ENCODE assay signal across 8 cellular contexts in genomic region chr17:64847504-64848466, GRCh38.
DNase-seq lines count a peak whose midpoint lies in the region; ATAC-seq, FAIRE-seq and TF ChIP-seq lines count a peak whose summit lies in the region.
"Not testable (repeated sequence)": the region's sequence is repeated elsewhere in the genome, so short reads cannot be mapped to it uniquely, and the experiment has no call there.

No MANE protein-coding gene starts in this region.

- TF ChIP-seq RAD21 in GM12878 (IDR thresholded peaks at IDR 0.05; ENCODE audit: insufficient read depth, low read depth, low read length): peak; percentile 46

- not testable (repeated sequence) for BruUV-seq in GM12878 (replicated peaks; lab: Mats Ljungman, UMichigan)

- DNase-seq in COR-L47 (lab: John Stamatoyannopoulos, UW) (peak; percentile 33), HT1080 (ENCODE audit: low read depth) (peak; percentile 23), NOMO-1 (lab: John Stamatoyannopoulos, UW; ENCODE audit: unreplicated experiment in 2 of 2) (peak; percentile 25 to 34), heart left ventricle (peak; percentile 42 to 84 (median 61)), omental fat pad (ENCODE audit: low spot score) (peak; percentile 41)
- peak; percentile 93 for DNase-seq in activated CD4-positive, alpha-beta T cell treated with anti-CD3 and anti-CD28 coated beads, Interleukin-2, amount 10 ng/mL, durations not matched to agents 24 days and 14 days
- not testable (repeated sequence) for DNase-seq in GM12878 (ENCODE audit: low read depth, low spot score)
- DNase-seq in stimulated activated CD8-positive, alpha-beta memory T cell treated with anti-CD3 and anti-CD28 coated beads, Interleukin-7, amount 100 ng/mL, for 24 hours (ENCODE audit: low read depth): peak; percentile 72

- CTCF ChIA-PET in GM12878 (lab: Yijun Ruan, JAX): not testable (repeated sequence)

- H3K9me3 Mint-ChIP-seq in activated CD4-positive, alpha-beta T cell treated with anti-CD3 and anti-CD28 coated beads, Interleukin-2, amount 10 ng/mL, durations not matched to agents 24 days and 14 days: not testable (repeated sequence)

- not testable (repeated sequence) for H3K4me3 ChIP-seq in GM12878, heart left ventricle

- H3K4me1 ChIP-seq in GM12878 (ENCODE audit: control insufficient read depth, insufficient read depth, low read length); heart left ventricle: not testable (repeated sequence)

- not testable (repeated sequence) for H2AFZ ChIP-seq in GM12878 (ENCODE audit: control insufficient read depth, low read depth, low read length)

- not testable (repeated sequence) for H3K27ac Mint-ChIP-seq in activated CD4-positive, alpha-beta T cell treated with anti-CD3 and anti-CD28 coated beads, Interleukin-2, amount 10 ng/mL, durations not matched to agents 24 days and 14 days

- H3K27me3 ChIP-seq in GM12878 (replicated peaks in 1 of 2; ENCODE audit: control insufficient read depth in 2 of 2, insufficient read depth in 2 of 2, low read length in 1 of 2); heart left ventricle: not testable (repeated sequence)

- not testable (repeated sequence) for H3K79me2 ChIP-seq in GM12878 (ENCODE audit: control insufficient read depth, insufficient read depth, low read length)

- not testable (repeated sequence) for H3K36me3 Mint-ChIP-seq in activated CD4-positive, alpha-beta T cell treated with anti-CD3 and anti-CD28 coated beads, Interleukin-2, amount 10 ng/mL, durations not matched to agents 24 days and 14 days (ENCODE audit: low read depth)

- ATAC-seq in GM12878: peak; percentile 98
- peak in 3 of 4 donors; percentile 75 to 87 (median 83) for ATAC-seq in heart left ventricle
- ATAC-seq in omental fat pad (ENCODE audit: low FRiP score): not testable (repeated sequence)

- not testable (repeated sequence) for TF ChIP-seq POLR2A in GM12878 (IDR thresholded peaks at IDR 0.05; ENCODE audit: low read depth, low read length); heart left ventricle (IDR thresholded peaks at IDR 0.05)

- RAD21 ChIA-PET in GM12878 (lab: Charles Lee; ENCODE audit: unreplicated experiment): not testable (repeated sequence)

- H3K27me3 Mint-ChIP-seq in activated CD4-positive, alpha-beta T cell treated with anti-CD3 and anti-CD28 coated beads, Interleukin-2, amount 10 ng/mL, durations not matched to agents 24 days and 14 days: not testable (repeated sequence)

- H3K9me3 ChIP-seq in GM12878 (replicated peaks; ENCODE audit: control insufficient read depth, insufficient read depth, low read length); heart left ventricle: not testable (repeated sequence)

- H3K4me3 Mint-ChIP-seq in activated CD4-positive, alpha-beta T cell treated with anti-CD3 and anti-CD28 coated beads, Interleukin-2, amount 10 ng/mL, durations not matched to agents 24 days and 14 days: not testable (repeated sequence)

- in situ Hi-C loops in GM12878 (cut with MboI): not testable (repeated sequence)

- H3K9ac ChIP-seq in GM12878 (ENCODE audit: control insufficient read depth, insufficient read depth, low read length): not testable (repeated sequence)

- 42% methylated on average over 41 of the region's 49 CpGs for WGBS in GM12878 (ENCODE audit: insufficient coverage, insufficient replicate concordance, low lambda C conversion rate, missing lambda C conversion rate)
- 53 to 55% (median 54%) methylated on average over 32 to 49 of the region's 49 CpGs for WGBS in heart left ventricle, 4 donors

- not testable (repeated sequence) for H3K27ac ChIP-seq in GM12878 (ENCODE audit: control insufficient read depth, insufficient read depth); heart left ventricle

- TF ChIP-seq EP300 in GM12878 (IDR thresholded peaks at IDR 0.05; ENCODE audit: borderline replicate concordance in 1 of 2, control insufficient read depth in 1 of 2, low read depth in 2 of 2, low read length in 2 of 2): not testable (repeated sequence)

- H3K4me2 ChIP-seq in GM12878 (ENCODE audit: control insufficient read depth, insufficient read depth): not testable (repeated sequence)

- SMC1A ChIA-PET in GM12878 (lab: Charles Lee; ENCODE audit: uncharacterized antibody, unreplicated experiment): interaction anchor here (1.1 kb wide), 1 partner anchor 79 kb away, joined by 3 read pairs; no protein-coding TSS in a partner anchor

- H3K36me3 ChIP-seq in GM12878 (ENCODE audit: control insufficient read depth in 2 of 2, insufficient read depth in 2 of 2, low read length in 1 of 2); heart left ventricle: not testable (repeated sequence)

- peak; percentile 46 to 60 (median 47) for TF ChIP-seq CTCF in GM12878 (IDR thresholded peaks at IDR 0.05 in 2 of 3, conservative IDR thresholded peaks at IDR 0.05 in 1 of 3; ENCODE audit: control insufficient read depth in 2 of 3, extremely low read depth in 1 of 3, insufficient read depth in 1 of 3, low read depth in 3 of 3, low read length in 3 of 3)
- TF ChIP-seq CTCF in heart left ventricle (IDR thresholded peaks at IDR 0.05): peak; percentile 50 to 72 (median 58)
- TF ChIP-seq CTCF in omental fat pad (IDR thresholded peaks at IDR 0.05): not testable (repeated sequence)

- intact Hi-C loops in activated CD4-positive, alpha-beta T cell treated with anti-CD3 and anti-CD28 coated beads, Interleukin-2, amount 10 ng/mL, durations not matched to agents 24 days and 14 days (cut with micrococcal nuclease): loop anchor here (2.0 to 5.0 kb wide), 2 partner anchors 115 to 351 kb away; no protein-coding TSS in a partner anchor
- intact Hi-C loops in GM12878 (cut with micrococcal nuclease; ENCODE audit: unreplicated experiment): not testable (repeated sequence)
- intact Hi-C loops in heart left ventricle (cut with DNase I): loop anchor here in 2 of 10 donors (10.0 kb wide), 2 partner anchors 73 to 287 kb away; partner anchors contain the start of gene RGS9 (in 1 of the 2)

- not testable (repeated sequence) for H4K20me1 ChIP-seq in GM12878 (ENCODE audit: control insufficient read depth, insufficient read depth)

- FAIRE-seq in GM12878 (lab: Jason Lieb, UNC): not testable (repeated sequence)

- H3K4me1 Mint-ChIP-seq in activated CD4-positive, alpha-beta T cell treated with anti-CD3 and anti-CD28 coated beads, Interleukin-2, amount 10 ng/mL, durations not matched to agents 24 days and 14 days: not testable (repeated sequence)

- POLR2A ChIA-PET in GM12878 (lab: Charles Lee): not testable (repeated sequence)

TF ChIP-seq in GM12878, 131 proteins besides CTCF, POLR2A, EP300 and RAD21:
- peak; percentile 35; the same call in 1 of the 2 replicates for TF ChIP-seq YY1 (IDR thresholded peaks at IDR 0.05; ENCODE audit: low read depth, low read length)
